In the genomic region with DNA sequence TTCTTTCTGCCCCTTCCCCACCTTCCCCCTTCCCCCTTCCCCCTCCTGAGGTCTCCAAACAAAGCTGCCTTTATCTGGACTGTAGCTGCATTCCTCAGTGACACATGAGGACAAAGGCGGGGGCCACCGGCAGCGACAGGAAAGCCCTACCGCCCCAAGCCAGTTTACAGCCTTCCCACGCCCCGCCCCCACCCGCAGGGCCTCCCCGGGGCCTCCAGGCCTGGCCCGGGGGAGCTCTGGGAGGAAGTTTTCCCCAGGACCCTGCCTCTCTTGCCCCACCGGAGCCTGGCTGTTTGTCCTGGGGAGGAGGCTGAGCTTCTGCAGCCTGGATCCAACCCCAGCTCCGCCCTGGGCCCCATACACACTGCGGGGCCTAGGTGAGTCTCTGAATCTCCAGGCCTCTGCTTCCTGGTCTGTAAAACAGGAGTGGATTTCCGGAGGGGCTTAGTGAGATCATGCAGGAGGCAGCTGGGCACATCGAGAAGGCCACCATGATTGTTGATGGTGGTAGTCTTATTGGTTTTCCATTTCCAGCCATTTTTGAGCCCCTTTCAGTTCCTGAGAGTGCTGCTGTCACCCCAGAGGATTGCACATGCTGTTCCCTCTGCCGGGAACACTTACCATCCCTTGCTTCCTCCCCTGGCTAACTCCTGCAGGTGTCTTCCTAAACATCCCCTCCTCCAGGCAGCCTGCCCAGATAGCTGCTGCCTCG, we compare ENCODE assay signal across 10 cellular contexts.
DNase-seq lines count a peak whose midpoint lies in the region; ATAC-seq and TF ChIP-seq lines count a peak whose summit lies in the region.
"Had no signal": no experiment of that assay in that cellular context is flagged by ENCODE, and none has a peak within 500 bp of the region (broad histone marks: within the 10 kb centered on the region; RNA-seq: fewer than 3 reads in every experiment).

No MANE protein-coding gene starts in this region.

- DNase-seq in NB4 (ENCODE audit: low read depth) (peak; percentile 91), fibroblast of pulmonary artery (ENCODE audit: low read depth) (peak; percentile 31), mucosa of descending colon (peak; percentile 16 to 52 (median 49)), RKO (ENCODE audit: low spot score) (no peak), DMS 273 (lab: John Stamatoyannopoulos, UW; ENCODE audit: unreplicated experiment) (no peak)
- no peak for DNase-seq in stimulated activated CD4-positive, alpha-beta T cell treated with anti-CD3 and anti-CD28 coated beads, Interleukin-12 subunit alpha, Interleukin-12 subunit beta, amount 100 ng/mL, for 4 hours
- DNase-seq: activated gamma-delta T cell, naive B cell had no signal

- no peak for TF ChIP-seq POLR2A in NB4 (IDR thresholded peaks at IDR 0.05; ENCODE audit: extremely low read depth, insufficient read length)

- H3K4me3 ChIP-seq in BLaER1, result peak overlapping the region; percentile 2; the same call in 1 of the 2 replicates
- no peak overlapping the region for H3K4me3 ChIP-seq in NB4 (ENCODE audit: low read depth, low read length)
- H3K4me3 ChIP-seq in fibroblast of pulmonary artery (replicated peaks; ENCODE audit: low read depth, low read length), result no peak overlapping the region
- no peak overlapping the region for H3K4me3 ChIP-seq in mucosa of descending colon

- TF ChIP-seq CTCF in NB4 (IDR thresholded peaks at IDR 0.05; ENCODE audit: low read depth, low read length) (no peak), fibroblast of pulmonary artery (IDR thresholded peaks at IDR 0.05; ENCODE audit: low read length, missing control alignments) (no peak), mucosa of descending colon (IDR thresholded peaks at IDR 0.05) (no peak)

- H3K27ac ChIP-seq in BLaER1, result peak overlapping the region; percentile 94

- intact Hi-C loops in mucosa of descending colon (cut with DNase I, micrococcal nuclease), result no loop called here

- no peaks in the 10 kb centered on the region for H4K20me1 ChIP-seq in BLaER1

- H3K4me1 ChIP-seq in BLaER1 (peaks cover 71% of the 10 kb centered on the region), mucosa of descending colon (ENCODE audit: low read depth) (peaks cover 3% of the 10 kb centered on the region)

- H3K27me3 ChIP-seq in BLaER1, result no peaks in the 10 kb centered on the region

- H3K9me3 ChIP-seq in BLaER1, result peaks cover 5% of the 10 kb centered on the region; the same call in 1 of the 2 replicates
- no peaks in the 10 kb centered on the region for H3K9me3 ChIP-seq in mucosa of descending colon

- H3K36me3 ChIP-seq in BLaER1 (no peaks in the 10 kb centered on the region), mucosa of descending colon (ENCODE audit: low read depth) (no peaks in the 10 kb centered on the region)

- peak overlapping the region; percentile 82 for H3K4me2 ChIP-seq in BLaER1

- ATAC-seq in mucosa of descending colon, result peak; percentile 55
- no peak for ATAC-seq in HG03520 (IDR thresholded peaks at IDR 0.05; ENCODE audit: unreplicated experiment)

- peak overlapping the region; percentile 75 for H3K9ac ChIP-seq in BLaER1

Comparison
In these comparisons a context has a peak if more than half of its experiments do, and no peak if none do; other contexts are left out.
1. DNase-seq: peak in NB4 (single experiment), fibroblast of pulmonary artery (single experiment) and mucosa of descending colon (3 of 3); none in stimulated activated CD4-positive, alpha-beta T cell treated with anti-CD3 and anti-CD28 coated beads, Interleukin-12 subunit alpha, Interleukin-12 subunit beta, amount 100 ng/mL, for 4 hours (single experiment), RKO (single experiment) and DMS 273 (single experiment).